8 cellular contexts compared by ENCODE assay signal in genomic region chr3:120093923-120094775, GRCh38. TPM values are rescaled to one million over a fixed set of nuclear protein-coding genes. Genes with fewer than 3 reads are reported as not detected.
DNase-seq lines count a peak whose midpoint lies in the region; ATAC-seq and TF ChIP-seq lines count a peak whose summit lies in the region.

Gene GSK3B, minus strand, starts transcription at chr3:120094447. Its CDS starts 1,013 bp downstream, at chr3:120093434.

- TF ChIP-seq CTCF in lower leg skin (IDR thresholded peaks at IDR 0.05), result no peak

- peak in 1 of 2 donors; percentile 61 for TF ChIP-seq POLR2A in lower leg skin (IDR thresholded peaks at IDR 0.05)

- H3K4me3 ChIP-seq in lower leg skin (ENCODE audit: low read depth, poor library complexity, severe bottlenecking), result peak within 1 kb of the TSS; percentile 86

- WGBS in lower leg skin, 2 donors, result 1% methylated on average over 62 to 92 of the region's 94 CpGs

- peak; percentile 76 for DNase-seq in NCI-H2107 (lab: John Stamatoyannopoulos, UW)
- DNase-seq in NCI-H2107 treated with DMSO at 0.1 percent for 48 hours (lab: John Stamatoyannopoulos, UW; ENCODE audit: unreplicated experiment), result no peak
- peak; percentile 100 for DNase-seq in NCI-H2196 (lab: John Stamatoyannopoulos, UW; ENCODE audit: unreplicated experiment)
- peak; percentile 99 for DNase-seq in activated CD4-positive, alpha-beta T cell treated with anti-CD3 and anti-CD28 coated beads, Interleukin-2, amount 50 U/mL, for 1 hour
- no peak for DNase-seq in dermis blood vessel endothelial cell
- DNase-seq in lower leg skin (ENCODE audit: low spot score in 2 of 2), result peak in 1 of 2 donors; percentile 67
- peak; percentile 97 to 99 (median 97) for DNase-seq in stimulated activated CD4-positive, alpha-beta T cell treated with anti-CD3 and anti-CD28 coated beads, TNF-alpha, amount 100 ng/mL, for 4 hours (ENCODE audit: low read depth in 3 of 3)

- intact Hi-C loops in lower leg skin (cut with DNase I; ENCODE audit: low total_unique reads), result no loop called here

- ATAC-seq in HG02970 (IDR thresholded peaks at IDR 0.05; ENCODE audit: low FRiP score, unreplicated experiment), result peak; percentile 14

RNA-seq across cellular contexts. Expression of gene GSK3B, which starts in this region (rescaled TPM):
- total RNA-seq in dermis blood vessel endothelial cell (48.0 and 65.3 TPM in 2 replicates), lower leg skin (10 to 100 TPM; 37.3 to 48.7 (median 46.0) TPM)

Comparison
In these comparisons a context has a peak if more than half of its experiments do, and no peak if none do; other contexts are left out.
1. DNase-seq: peak in NCI-H2107 (single experiment), NCI-H2196 (single experiment), activated CD4-positive, alpha-beta T cell treated with anti-CD3 and anti-CD28 coated beads, Interleukin-2, amount 50 U/mL, for 1 hour (single experiment) and stimulated activated CD4-positive, alpha-beta T cell treated with anti-CD3 and anti-CD28 coated beads, TNF-alpha, amount 100 ng/mL, for 4 hours (3 of 3); none in NCI-H2107 treated with DMSO at 0.1 percent for 48 hours (single experiment) and dermis blood vessel endothelial cell (single experiment).